8 cellular contexts compared by ENCODE assay signal in the genomic region with DNA sequence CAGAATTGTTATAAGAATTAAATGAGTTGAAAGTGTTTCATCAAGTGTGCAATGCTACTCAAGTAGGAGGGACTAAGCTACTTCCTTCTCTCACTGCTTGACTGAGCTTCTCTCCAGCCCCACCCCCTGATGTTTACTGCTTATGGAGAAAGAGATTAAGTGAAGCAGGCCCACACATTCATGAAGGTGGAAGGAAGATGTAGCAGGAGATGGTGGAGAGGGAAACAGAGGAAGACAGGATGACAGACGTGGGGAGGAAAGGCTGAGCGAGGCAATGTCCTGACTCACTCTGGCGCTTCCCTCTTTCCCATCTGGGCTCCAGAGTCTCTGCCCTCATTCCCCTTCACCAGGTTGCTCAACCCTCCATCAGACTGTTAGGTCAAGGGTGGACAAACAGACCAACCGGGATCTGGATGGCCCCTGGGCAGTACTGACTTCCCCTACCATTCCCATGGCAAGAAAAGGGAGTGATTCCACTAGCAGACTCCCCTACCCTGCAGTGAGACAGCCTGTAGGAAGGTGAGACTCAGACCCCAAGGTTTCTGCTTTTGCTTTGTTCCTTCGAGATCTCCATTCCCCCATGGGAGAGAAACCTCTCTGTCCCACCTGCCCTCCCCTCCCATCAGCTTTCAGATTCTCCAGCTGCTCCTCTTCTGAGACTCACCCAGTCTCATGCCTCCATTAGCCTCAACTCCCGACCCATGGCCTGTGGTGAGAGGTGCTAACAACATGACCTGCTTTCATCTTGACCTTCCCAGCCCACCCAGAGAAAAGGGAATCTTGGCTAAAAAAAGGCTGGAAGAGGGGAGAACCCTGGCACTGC. TPM values are rescaled to one million over a fixed set of nuclear protein-coding genes. Genes with fewer than 3 reads are reported as not detected.
A peak's percentile ranks its signal among the peaks of the same experiment; 100 is the strongest.
DNase-seq lines count a peak whose midpoint lies in the region; ATAC-seq, FAIRE-seq and TF ChIP-seq lines count a peak whose summit lies in the region.

No MANE protein-coding gene starts in this region.

- peaks cover 7 to 16% (median 12%) of the 10 kb centered on the region in 3 donors for H3K27me3 Mint-ChIP-seq in immature natural killer cell (ENCODE audit: low read depth in 3 of 3)

- H3K4me1 ChIP-seq in thoracic aorta (ENCODE audit: control insufficient read depth in 1 of 2, low read depth in 2 of 2): peaks cover 25 to 64% of the 10 kb centered on the region in 2 donors

- H3K9me3 ChIP-seq in thoracic aorta: no peaks in the 10 kb centered on the region

- no peaks in the 10 kb centered on the region for H3K36me3 ChIP-seq in thoracic aorta

- ATAC-seq in thoracic aorta (ENCODE audit: insufficient number of reproducible peaks, low FRiP score, low read depth) (no peak), GM19463 (IDR thresholded peaks at IDR 0.05; ENCODE audit: unreplicated experiment) (no peak)

- peak overlapping the region; percentile 96 to 97 for H3K27ac ChIP-seq in thoracic aorta

- H3K4me3 ChIP-seq in thoracic aorta: no peak overlapping the region

- peaks cover 0 to 3% (median 0%) of the 10 kb centered on the region in 3 donors for H3K36me3 Mint-ChIP-seq in immature natural killer cell

- H3K4me1 Mint-ChIP-seq in immature natural killer cell: peaks cover 58 to 62% of the 10 kb centered on the region in 2 donors

- peak overlapping the region; percentile 90 to 98 (median 96) for H3K4me3 Mint-ChIP-seq in immature natural killer cell

- DNase-seq in Daoy (ENCODE audit: low read depth): peak; percentile 65
- peak; percentile 65 for DNase-seq in M059J (ENCODE audit: low read depth)
- DNase-seq in activated naive CD4-positive, alpha-beta T cell treated with anti-CD3 and anti-CD28 coated beads, Interleukin-2, amount 50 U/mL, for 16 hours: peak; percentile 38
- DNase-seq in immature natural killer cell: peak in 1 of 3 donors; percentile 36
- no peak for DNase-seq in thoracic aorta (ENCODE audit: low spot score)
- no peak for DNase-seq in frontal cortex (ENCODE audit: low spot score in 2 of 2)
- no peak for DNase-seq in NCI-H1417 treated with DMSO at 0.1 percent for 48 hours (lab: John Stamatoyannopoulos, UW)

- peak overlapping the region; percentile 89 to 99 (median 94) for H3K27ac Mint-ChIP-seq in immature natural killer cell

- FAIRE-seq in frontal cortex (lab: Jason Lieb, UNC): no peak

- H3K9me3 Mint-ChIP-seq in immature natural killer cell: no peaks in the 10 kb centered on the region

- no peaks in the 10 kb centered on the region for H3K27me3 ChIP-seq in thoracic aorta (replicated peaks; ENCODE audit: insufficient read depth)

- no peak for TF ChIP-seq CTCF in thoracic aorta (IDR thresholded peaks at IDR 0.05)

RNA-seq across cellular contexts. Expression of gene ARHGEF2, which starts 3.1 kb away (rescaled TPM):
- total RNA-seq in Daoy (2014; rRNA removed; shearing (Covaris generic)): 66.0 and 67.8 TPM in 2 replicates
- 47.3 and 51.6 TPM in 2 replicates for total RNA-seq in M059J (2014; rRNA removed; shearing (Covaris generic))
- 10 to 100 TPM in 2 of 3 donors, 1 to 10 TPM in 1; 7.2 to 33.5 (median 11.7) TPM for polyA plus RNA-seq in immature natural killer cell
- total RNA-seq in thoracic aorta: 100 to 1,000 TPM; 162 to 166 TPM
- total RNA-seq in frontal cortex: 99.5 TPM

RNA-seq across cellular contexts. Expression of gene SSR2, which starts 39.3 kb away (rescaled TPM):
- total RNA-seq in Daoy (2014; rRNA removed; shearing (Covaris generic)): 657 and 799 TPM in 2 replicates
- total RNA-seq in M059J (2014; rRNA removed; shearing (Covaris generic)): 1,065 and 1,666 TPM in 2 replicates
- 100 to 1,000 TPM; 469 to 608 (median 563) TPM for polyA plus RNA-seq in immature natural killer cell
- total RNA-seq in thoracic aorta (100 to 1,000 TPM; 132 to 241 TPM), frontal cortex (230 TPM)

RNA-seq across cellular contexts. Expression of gene RXFP4, which starts 40.0 kb away (rescaled TPM):
- total RNA-seq in Daoy (2014; rRNA removed; shearing (Covaris generic)): not detected in 2 replicates
- not detected in 2 replicates for total RNA-seq in M059J (2014; rRNA removed; shearing (Covaris generic))
- polyA plus RNA-seq in immature natural killer cell: under 1 TPM in 1 of 3 donors, not detected in 2; 0.78 TPM
- not detected for total RNA-seq in thoracic aorta
- total RNA-seq in frontal cortex: not detected

RNA-seq across cellular contexts. Expression of gene KHDC4, which starts 47.3 kb away (rescaled TPM):
- 45.8 and 58.2 TPM in 2 replicates for total RNA-seq in Daoy (2014; rRNA removed; shearing (Covaris generic))
- total RNA-seq in M059J (2014; rRNA removed; shearing (Covaris generic)): 24.1 and 30.7 TPM in 2 replicates
- 1 to 10 TPM; 1.0 to 7.0 (median 4.1) TPM for polyA plus RNA-seq in immature natural killer cell
- total RNA-seq in thoracic aorta (10 to 100 TPM; 50.6 to 56.9 TPM), frontal cortex (30.6 TPM)

Comparison
In these comparisons a context has a peak if more than half of its experiments do, and no peak if none do; other contexts are left out.
1. DNase-seq: peak in Daoy (single experiment), M059J (single experiment) and activated naive CD4-positive, alpha-beta T cell treated with anti-CD3 and anti-CD28 coated beads, Interleukin-2, amount 50 U/mL, for 16 hours (single experiment); none in thoracic aorta (single experiment), frontal cortex (0 of 2) and NCI-H1417 treated with DMSO at 0.1 percent for 48 hours (single experiment).